ENCODE assay signal across 12 cellular contexts in genomic region chr11:46066335-46066734, GRCh38.
"Had no signal": no experiment of that assay in that cellular context is flagged by ENCODE, and none has a peak within 500 bp of the region (broad histone marks: within the 10 kb centered on the region; RNA-seq: fewer than 3 reads in every experiment).

No MANE protein-coding gene starts in this region.

- H3K4me1 ChIP-seq: lower lobe of right lung had no signal

- H3K9me3 ChIP-seq: gastrocnemius medialis, lower lobe of right lung, neutrophil, transverse colon had no signal

- H3K4me3 ChIP-seq: gastrocnemius medialis, lower lobe of right lung, transverse colon had no signal

- H3K27me3 ChIP-seq: gastrocnemius medialis, neutrophil, transverse colon had no signal

- H3K4me3 Mint-ChIP-seq: activated naive CD8-positive, alpha-beta T cell treated with anti-CD3 and anti-CD28 coated beads for 36 hours; activated T-cell treated with anti-CD3 and anti-CD28 coated beads, Interleukin-2, amount 50 U/mL, for 4 hours; naive thymus-derived CD4-positive, alpha-beta T cell; stimulated activated effector memory CD8-positive, alpha-beta T cell treated with anti-CD3 and anti-CD28 coated beads, Interleukin-12 subunit alpha, Interleukin-12 subunit beta, amount 100 ng/mL, for 72 hours had no signal

- H3K9me3 Mint-ChIP-seq: activated naive CD8-positive, alpha-beta T cell treated with anti-CD3 and anti-CD28 coated beads for 36 hours; activated T-cell treated with anti-CD3 and anti-CD28 coated beads, Interleukin-2, amount 50 U/mL, for 4 hours; naive thymus-derived CD4-positive, alpha-beta T cell; stimulated activated effector memory CD8-positive, alpha-beta T cell treated with anti-CD3 and anti-CD28 coated beads, Interleukin-12 subunit alpha, Interleukin-12 subunit beta, amount 100 ng/mL, for 72 hours had no signal

- H3K27me3 Mint-ChIP-seq: activated naive CD8-positive, alpha-beta T cell treated with anti-CD3 and anti-CD28 coated beads for 36 hours; naive thymus-derived CD4-positive, alpha-beta T cell had no signal

- H3K27ac Mint-ChIP-seq: activated naive CD8-positive, alpha-beta T cell treated with anti-CD3 and anti-CD28 coated beads for 36 hours; stimulated activated effector memory CD8-positive, alpha-beta T cell treated with anti-CD3 and anti-CD28 coated beads, Interleukin-12 subunit alpha, Interleukin-12 subunit beta, amount 100 ng/mL, for 72 hours had no signal

- FAIRE-seq: small intestine had no signal

- H3K36me3 ChIP-seq: gastrocnemius medialis, transverse colon had no signal

- H3K27ac ChIP-seq: gastrocnemius medialis, lower lobe of right lung, neutrophil, transverse colon had no signal

- ATAC-seq: activated T-cell treated with anti-CD3 and anti-CD28 coated beads, Interleukin-2, amount 50 U/mL, for 4 hours; gastrocnemius medialis; lower lobe of right lung; naive thymus-derived CD4-positive, alpha-beta T cell; right cardiac atrium; stimulated activated effector memory CD8-positive, alpha-beta T cell treated with anti-CD3 and anti-CD28 coated beads, Interleukin-12 subunit alpha, Interleukin-12 subunit beta, amount 100 ng/mL, for 72 hours had no signal

- DNase-seq: activated CD4-positive, alpha-beta T cell treated with anti-CD3 and anti-CD28 coated beads, Interleukin-2, amount 50 U/mL, for 1 hour; activated effector memory CD4-positive, alpha-beta T cell treated with anti-CD3 and anti-CD28 coated beads, Interleukin-2, amount 50 U/mL, for 16 hours; activated naive CD8-positive, alpha-beta T cell treated with anti-CD3 and anti-CD28 coated beads for 36 hours; activated T-cell treated with anti-CD3 and anti-CD28 coated beads, Interleukin-2, amount 50 U/mL, for 4 hours; gastrocnemius medialis; lower lobe of right lung; naive thymus-derived CD4-positive, alpha-beta T cell; right cardiac atrium; small intestine; transverse colon had no signal
